Comparison of ENCODE assay signal across 16 cellular contexts in genomic region chr1:25062621-25063255, GRCh38.
A peak's percentile ranks its signal among the peaks of the same experiment; 100 is the strongest.
DNase-seq lines count a peak whose midpoint lies in the region; ATAC-seq and TF ChIP-seq lines count a peak whose summit lies in the region.
"Had no signal": no experiment of that assay in that cellular context is flagged by ENCODE, and none has a peak within 500 bp of the region (broad histone marks: within the 10 kb centered on the region; RNA-seq: fewer than 3 reads in every experiment).

No MANE protein-coding gene starts in this region.

- H3K27ac Mint-ChIP-seq in CD14-positive monocyte (peak overlapping the region in 1 of 7 donors; percentile 30), chondrocyte (ENCODE audit: unreplicated experiment) (no peak overlapping the region)

- peaks cover 1 to 23% (median 3%) of the 10 kb centered on the region in 3 donors for H3K27me3 Mint-ChIP-seq in CD14-positive monocyte (ENCODE audit: low read depth in 3 of 3)
- peaks cover 22% of the 10 kb centered on the region for H3K27me3 Mint-ChIP-seq in chondrocyte (ENCODE audit: low read depth)

- peak; percentile 15 for DNase-seq in CD14-positive monocyte (ENCODE audit: low spot score)
- no peak for DNase-seq in GM12864 (ENCODE audit: low read depth)
- peak; percentile 58 for DNase-seq in chondrocyte (ENCODE audit: low spot score)
- DNase-seq in posterior vena cava (ENCODE audit: low spot score) = peak; percentile 62
- DNase-seq in iPS-NIHi7 (ENCODE audit: extremely low spot score) = no peak
- DNase-seq: ACHN, DMS79 treated with DMSO at 0.1 percent for 48 hours, KG1, NCI-H1417 treated with DMSO at 0.1 percent for 48 hours, NCI-H1930, NCI-H345, NCI-H524 treated with DMSO at 0.1 percent for 48 hours had no signal

- H3K36me3 Mint-ChIP-seq in CD14-positive monocyte (no peaks in the 10 kb centered on the region), chondrocyte (ENCODE audit: low read depth) (no peaks in the 10 kb centered on the region)

- no peak overlapping the region for H3K4me3 Mint-ChIP-seq in CD14-positive monocyte
- H3K4me3 Mint-ChIP-seq in chondrocyte (ENCODE audit: unreplicated experiment) = no peak overlapping the region

- no peak for ATAC-seq in HG03354 (IDR thresholded peaks at IDR 0.05; ENCODE audit: poor library complexity, severe bottlenecking, unreplicated experiment)
- ATAC-seq in HG03135 (IDR thresholded peaks at IDR 0.05; ENCODE audit: unreplicated experiment) = no peak
- ATAC-seq: HepG2 had no signal

- H3K4me1 Mint-ChIP-seq in CD14-positive monocyte = peaks cover 22% of the 10 kb centered on the region
- H3K4me1 Mint-ChIP-seq in chondrocyte (ENCODE audit: low read depth) = peaks cover 9% of the 10 kb centered on the region

- H3K9me3 Mint-ChIP-seq in CD14-positive monocyte = peaks cover 0 to 3% (median 0%) of the 10 kb centered on the region in 7 donors
- H3K9me3 Mint-ChIP-seq in chondrocyte (ENCODE audit: low read depth) = no peaks in the 10 kb centered on the region

- intact Hi-C loops in CD14-positive monocyte (cut with micrococcal nuclease) = loop anchor here in 1 of 2 donors (10.0 kb wide), 1 partner anchor 92 kb away; no protein-coding TSS in a partner anchor
- intact Hi-C loops in posterior vena cava (cut with DNase I) = no loop called here

- no peak overlapping the region for H3K4me3 ChIP-seq in GM12864 (ENCODE audit: low read depth, low read length)
- H3K4me3 ChIP-seq: SJSA1 had no signal

- TF ChIP-seq CTCF in CD14-positive monocyte (IDR thresholded peaks at IDR 0.05) (no peak), GM12864 (IDR thresholded peaks at IDR 0.05; ENCODE audit: low read depth, low read length, missing control alignments) (peak; percentile 10), chondrocyte (IDR thresholded peaks at IDR 0.05) (no peak)

Comparison
In these comparisons a context has a peak if more than half of its experiments do, and no peak if none do; other contexts are left out.
1. DNase-seq: peak in CD14-positive monocyte (single experiment), chondrocyte (single experiment) and posterior vena cava (single experiment); none in GM12864 (single experiment) and iPS-NIHi7 (single experiment).